In genomic region chr1:35568975-35569395, GRCh38 we compare ENCODE assay signal across 8 cellular contexts. TPM values are rescaled to one million over a fixed set of nuclear protein-coding genes. Genes with fewer than 3 reads are reported as not detected.
A peak's percentile ranks its signal among the peaks of the same experiment; 100 is the strongest.
DNase-seq lines count a peak whose midpoint lies in the region; ATAC-seq and TF ChIP-seq lines count a peak whose summit lies in the region.

No MANE protein-coding gene starts in this region.

- no peak for DNase-seq in AG04449 (ENCODE audit: low read depth, low spot score)
- DNase-seq in GM13977 (ENCODE audit: low spot score) = peak; percentile 87
- peak; percentile 72 for DNase-seq in NCI-H2196 (lab: John Stamatoyannopoulos, UW; ENCODE audit: unreplicated experiment)
- DNase-seq in activated B cell treated with CpG ODN at 0.5 μM for 24 hours = no peak
- DNase-seq in central memory CD8-positive, alpha-beta T cell (ENCODE audit: low spot score in 2 of 2) = peak; percentile 53 to 55
- DNase-seq in kidney glomerular epithelial cell (lab: John Stamatoyannopoulos, UW) = peak; percentile 59
- DNase-seq in stimulated activated CD4-positive, alpha-beta T cell treated with anti-CD3 and anti-CD28 coated beads, Interleukin-2, amount 100 ng/mL, for 48 hours = peak; percentile 59 to 60

- POLR2A ChIA-PET in AG04449 (lab: Yijun Ruan, JAX) = interaction anchor here (0.6 to 1.0 kb wide), 4 partner anchors 11 to 587 kb away, joined by 3 to 4 read pairs (median 3); partner anchors contain the start of genes KIAA0319L, MAP7D1 and NCDN
- POLR2A ChIA-PET in activated B cell treated with CpG ODN at 0.5 μM for 24 hours (lab: Charles Lee) = interaction anchor here (0.9 to 1.0 kb wide), 2 partner anchors 8 to 201 kb away, joined by 3 read pairs; partner anchors contain the start of gene CLSPN

- H3K9me3 Mint-ChIP-seq in activated B cell treated with CpG ODN at 0.5 μM for 24 hours = no peaks in the 10 kb centered on the region
- H3K9me3 Mint-ChIP-seq in central memory CD8-positive, alpha-beta T cell = no peaks in the 10 kb centered on the region

- CTCF ChIA-PET in AG04449 (lab: Yijun Ruan, JAX) = interaction anchor here (0.7 to 13.4 kb wide), 52 partner anchors 9 to 240 kb away, joined by 3 to 657 read pairs (median 4); partner anchors contain the start of genes CLSPN and KIAA0319L
- CTCF ChIA-PET in activated B cell treated with CpG ODN at 0.5 μM for 24 hours (lab: Charles Lee) = interaction anchor here (1.0 to 5.9 kb wide), 16 partner anchors 9 to 206 kb away, joined by 3 to 101 read pairs (median 4); partner anchors contain the start of gene C1orf216

- H3K27ac Mint-ChIP-seq in activated B cell treated with CpG ODN at 0.5 μM for 24 hours = no peak overlapping the region
- H3K27ac Mint-ChIP-seq in central memory CD8-positive, alpha-beta T cell (ENCODE audit: low read depth) = no peak overlapping the region

- intact Hi-C loops in activated B cell treated with CpG ODN at 0.5 μM for 24 hours (cut with micrococcal nuclease) = loop anchor here (1.0 to 10.0 kb wide), 4 partner anchors 146 to 714 kb away; partner anchors contain the start of gene SMIM12

- ATAC-seq in activated B cell treated with CpG ODN at 0.5 μM for 24 hours (ENCODE audit: low read depth) = peak; percentile 69
- ATAC-seq in central memory CD8-positive, alpha-beta T cell (replicated peaks; ENCODE audit: extremely low read depth, poor library complexity, severe bottlenecking) = no peak
- ATAC-seq in GM21381 (IDR thresholded peaks at IDR 0.05; ENCODE audit: unreplicated experiment) = no peak

- H3K4me3 ChIP-seq in AG04449 (ENCODE audit: low read depth, low read length) = no peak overlapping the region

- TF ChIP-seq CTCF in AG04449 (IDR thresholded peaks at IDR 0.05; ENCODE audit: insufficient read depth, low read length, missing control alignments) (peak; percentile 89), GM13977 (IDR thresholded peaks at IDR 0.05; ENCODE audit: extremely low read depth, insufficient read depth, missing control alignments) (peak; percentile 85), activated B cell treated with CpG ODN at 0.5 μM for 24 hours (IDR thresholded peaks at IDR 0.05) (no peak)

- no peak overlapping the region for H3K4me3 Mint-ChIP-seq in activated B cell treated with CpG ODN at 0.5 μM for 24 hours
- H3K4me3 Mint-ChIP-seq in central memory CD8-positive, alpha-beta T cell = no peak overlapping the region

- peaks cover 13% of the 10 kb centered on the region for H3K36me3 Mint-ChIP-seq in activated B cell treated with CpG ODN at 0.5 μM for 24 hours (ENCODE audit: low read depth)
- H3K36me3 Mint-ChIP-seq in central memory CD8-positive, alpha-beta T cell (ENCODE audit: insufficient read depth) = peaks cover 5% of the 10 kb centered on the region

- in situ Hi-C loops in GM13977 (cut with MboI; ENCODE audit: low pct_unique_long_range_greater_than_20kb, low sequenced_read_pairs, unreplicated experiment) = no loop called here

- peaks cover 15% of the 10 kb centered on the region for H3K27me3 Mint-ChIP-seq in activated B cell treated with CpG ODN at 0.5 μM for 24 hours
- H3K27me3 Mint-ChIP-seq in central memory CD8-positive, alpha-beta T cell = no peaks in the 10 kb centered on the region

- no peaks in the 10 kb centered on the region for H3K4me1 Mint-ChIP-seq in activated B cell treated with CpG ODN at 0.5 μM for 24 hours
- peaks cover 43% of the 10 kb centered on the region for H3K4me1 Mint-ChIP-seq in central memory CD8-positive, alpha-beta T cell

RNA-seq across cellular contexts. Expression of gene TFAP2E, which starts 4.1 kb away (rescaled TPM):
- 1.9 and 2.0 TPM in 2 replicates for total RNA-seq in activated B cell treated with CpG ODN at 0.5 μM for 24 hours

RNA-seq across cellular contexts. Expression of gene NCDN, which starts 11.4 kb away (rescaled TPM):
- 15.2 and 18.4 TPM in 2 replicates for total RNA-seq in activated B cell treated with CpG ODN at 0.5 μM for 24 hours

RNA-seq across cellular contexts. Expression of gene KIAA0319L, which starts 11.8 kb away (rescaled TPM):
- 43.3 and 59.1 TPM in 2 replicates for total RNA-seq in activated B cell treated with CpG ODN at 0.5 μM for 24 hours

Comparison
In these comparisons a context has a peak if more than half of its experiments do, and no peak if none do; other contexts are left out.
1. DNase-seq: peak in GM13977 (single experiment), NCI-H2196 (single experiment), central memory CD8-positive, alpha-beta T cell (2 of 2), kidney glomerular epithelial cell (single experiment) and stimulated activated CD4-positive, alpha-beta T cell treated with anti-CD3 and anti-CD28 coated beads, Interleukin-2, amount 100 ng/mL, for 48 hours (2 of 2); none in AG04449 (single experiment) and activated B cell treated with CpG ODN at 0.5 μM for 24 hours (single experiment).